10 cellular contexts compared by ENCODE assay signal in the genomic region with DNA sequence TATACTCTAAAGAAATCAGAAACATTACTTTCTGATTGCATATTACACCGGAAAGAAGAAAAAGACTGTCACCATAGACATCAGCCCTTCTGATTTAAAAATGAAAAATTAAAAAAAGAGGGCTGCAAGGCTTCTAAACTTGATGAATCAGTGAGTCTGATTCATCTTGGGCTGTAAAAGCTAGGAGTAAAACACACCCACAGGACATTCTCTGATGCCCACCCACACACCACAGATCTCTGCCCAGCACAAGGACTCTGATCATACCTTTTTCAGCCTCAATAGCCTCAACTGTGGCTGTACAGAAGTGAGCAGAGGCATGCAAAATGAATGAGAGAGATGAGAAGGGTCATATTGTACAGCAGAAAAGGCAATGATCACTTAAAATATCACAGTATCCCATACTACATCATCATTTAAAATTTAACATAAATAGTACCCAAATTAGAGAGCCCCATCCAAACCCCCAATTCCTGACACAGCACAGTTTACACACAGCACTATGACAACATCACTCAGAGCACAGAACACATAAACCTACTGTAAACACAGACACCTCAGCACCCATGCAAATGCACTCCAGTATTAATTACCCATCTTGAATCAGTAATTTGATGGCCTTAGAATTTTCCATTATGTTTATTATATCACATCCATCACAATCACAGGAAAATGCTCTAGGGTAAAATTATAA. TPM values are rescaled to one million over a fixed set of nuclear protein-coding genes. Genes with fewer than 3 reads are reported as not detected.
DNase-seq lines count a peak whose midpoint lies in the region; ATAC-seq and TF ChIP-seq lines count a peak whose summit lies in the region.
"Had no signal": no experiment of that assay in that cellular context is flagged by ENCODE, and none has a peak within 500 bp of the region (broad histone marks: within the 10 kb centered on the region; RNA-seq: fewer than 3 reads in every experiment).

No MANE protein-coding gene starts in this region.

- DNase-seq in BJ (ENCODE audit: low read depth): peak; percentile 35
- DNase-seq in HFFc6: peak; percentile 65
- peak; percentile 65 for DNase-seq in astrocyte of the hippocampus (ENCODE audit: low read depth, low spot score)
- no peak for DNase-seq in memory B cell (ENCODE audit: low spot score in 2 of 2)
- no peak for DNase-seq in DMS 273 treated with DMSO at 0.1 percent for 48 hours (lab: John Stamatoyannopoulos, UW)
- no peak for DNase-seq in activated CD8-positive, alpha-beta memory T cell treated with anti-CD3 and anti-CD28 coated beads, Interleukin-2, amount 10 ng/mL, durations not matched to agents 7 days and 5 days
- no peak for DNase-seq in NCI-H1092 treated with DMSO at 0.1 percent for 48 hours (lab: John Stamatoyannopoulos, UW)
- DNase-seq: GDM1, NCI-H2171 treated with DMSO at 0.1 percent for 48 hours had no signal

- H3K4me1 Mint-ChIP-seq in HFFc6 (ENCODE audit: low read depth) (peaks cover 33% of the 10 kb centered on the region), memory B cell (peaks cover 3% of the 10 kb centered on the region)
- H3K4me1 Mint-ChIP-seq in activated CD8-positive, alpha-beta memory T cell treated with anti-CD3 and anti-CD28 coated beads, Interleukin-2, amount 10 ng/mL, durations not matched to agents 7 days and 5 days: peaks cover 10% of the 10 kb centered on the region

- no peak for TF ChIP-seq CTCF in BJ (IDR thresholded peaks at IDR 0.05; ENCODE audit: insufficient read depth, low read depth, low read length)
- no peak for TF ChIP-seq CTCF in HFFc6 (IDR thresholded peaks at IDR 0.05)

- CTCF ChIA-PET in BJ (lab: Yijun Ruan, JAX): no interaction called here
- CTCF ChIA-PET in activated CD8-positive, alpha-beta memory T cell treated with anti-CD3 and anti-CD28 coated beads, Interleukin-2, amount 10 ng/mL, durations not matched to agents 7 days and 5 days (lab: Charles Lee): no interaction called here

- no peak overlapping the region for H3K4me3 ChIP-seq in BJ (ENCODE audit: low read depth, low read length)

- no peak for ATAC-seq in memory B cell (ENCODE audit: low read depth)
- ATAC-seq in HG03378 (IDR thresholded peaks at IDR 0.05; ENCODE audit: unreplicated experiment): no peak
- ATAC-seq in activated CD8-positive, alpha-beta memory T cell treated with anti-CD3 and anti-CD28 coated beads, Interleukin-2, amount 10 ng/mL, durations not matched to agents 7 days and 5 days: no peak

- H3K36me3 Mint-ChIP-seq in HFFc6 (ENCODE audit: low read depth): no peaks in the 10 kb centered on the region
- peaks cover 17% of the 10 kb centered on the region for H3K36me3 Mint-ChIP-seq in memory B cell
- H3K36me3 Mint-ChIP-seq in activated CD8-positive, alpha-beta memory T cell treated with anti-CD3 and anti-CD28 coated beads, Interleukin-2, amount 10 ng/mL, durations not matched to agents 7 days and 5 days: peaks cover 23% of the 10 kb centered on the region

- H3K36me3 ChIP-seq in BJ (ENCODE audit: control insufficient read depth, insufficient read depth, low read length): peaks cover 2% of the 10 kb centered on the region

- H3K27me3 ChIP-seq in BJ (ENCODE audit: control insufficient read depth, insufficient read depth, low read length): no peaks in the 10 kb centered on the region

- H3K27ac Mint-ChIP-seq in HFFc6: peak overlapping the region; percentile 84
- H3K27ac Mint-ChIP-seq in memory B cell: peak overlapping the region; percentile 32
- H3K27ac Mint-ChIP-seq in activated CD8-positive, alpha-beta memory T cell treated with anti-CD3 and anti-CD28 coated beads, Interleukin-2, amount 10 ng/mL, durations not matched to agents 7 days and 5 days: no peak overlapping the region

- POLR2A ChIA-PET in BJ (lab: Charles Lee): no interaction called here

- H3K27me3 Mint-ChIP-seq in HFFc6 (ENCODE audit: insufficient read depth) (no peaks in the 10 kb centered on the region), memory B cell (no peaks in the 10 kb centered on the region)
- no peaks in the 10 kb centered on the region for H3K27me3 Mint-ChIP-seq in activated CD8-positive, alpha-beta memory T cell treated with anti-CD3 and anti-CD28 coated beads, Interleukin-2, amount 10 ng/mL, durations not matched to agents 7 days and 5 days

- H3K4me3 Mint-ChIP-seq in HFFc6: peak overlapping the region; percentile 41
- H3K4me3 Mint-ChIP-seq in memory B cell: no peak overlapping the region
- H3K4me3 Mint-ChIP-seq in activated CD8-positive, alpha-beta memory T cell treated with anti-CD3 and anti-CD28 coated beads, Interleukin-2, amount 10 ng/mL, durations not matched to agents 7 days and 5 days: no peak overlapping the region

- no peaks in the 10 kb centered on the region for H3K9me3 Mint-ChIP-seq in HFFc6
- H3K9me3 Mint-ChIP-seq in memory B cell: no peaks in the 10 kb centered on the region
- H3K9me3 Mint-ChIP-seq in activated CD8-positive, alpha-beta memory T cell treated with anti-CD3 and anti-CD28 coated beads, Interleukin-2, amount 10 ng/mL, durations not matched to agents 7 days and 5 days (ENCODE audit: low read depth): no peaks in the 10 kb centered on the region

RNA-seq across cellular contexts. Expression of gene MSS51, which starts 6.4 kb away (rescaled TPM):
- 0.93 and 1.3 TPM in 2 replicates for polyA plus RNA-seq in BJ (2011; rRNA removed)
- 1.9 and 2.5 TPM in 2 replicates for polyA minus RNA-seq in BJ (2011; rRNA and poly(A)+ RNA removed)
- under 1 TPM; 0.31 to 0.66 (median 0.50) TPM for total RNA-seq in HFFc6 (2021; fragmentation: NEBNext Ultra II Directional; extraction: Animal tissue kit (Norgen Biotek cat#: 25700))
- total RNA-seq in activated CD8-positive, alpha-beta memory T cell treated with anti-CD3 and anti-CD28 coated beads, Interleukin-2, amount 10 ng/mL, durations not matched to agents 7 days and 5 days: 1 to 10 TPM; 2.9 to 4.1 TPM

RNA-seq across cellular contexts. Expression of gene ANXA7, which starts 25.9 kb away (rescaled TPM):
- polyA plus RNA-seq in BJ (2011; rRNA removed): 123 and 134 TPM in 2 replicates
- polyA minus RNA-seq in BJ (2011; rRNA and poly(A)+ RNA removed): 57.5 and 97.1 TPM in 2 replicates
- total RNA-seq in HFFc6 (2021; fragmentation: NEBNext Ultra II Directional; extraction: Animal tissue kit (Norgen Biotek cat#: 25700)): 100 to 1,000 TPM; 125 to 167 (median 134) TPM
- total RNA-seq in activated CD8-positive, alpha-beta memory T cell treated with anti-CD3 and anti-CD28 coated beads, Interleukin-2, amount 10 ng/mL, durations not matched to agents 7 days and 5 days: 100 to 1,000 TPM in 1 of 2 experiments, 10 to 100 TPM in 1; 80.4 to 113 TPM

RNA-seq across cellular contexts. Expression of gene PPP3CB, which starts 56.1 kb away (rescaled TPM):
- polyA plus RNA-seq in BJ (2011; rRNA removed): 11.7 and 18.6 TPM in 2 replicates
- polyA minus RNA-seq in BJ (2011; rRNA and poly(A)+ RNA removed): 9.8 and 15.6 TPM in 2 replicates
- total RNA-seq in HFFc6 (2021; fragmentation: NEBNext Ultra II Directional; extraction: Animal tissue kit (Norgen Biotek cat#: 25700)): 10 to 100 TPM; 49.7 to 66.4 (median 59.8) TPM
- 10 to 100 TPM; 48.7 to 49.1 TPM for total RNA-seq in activated CD8-positive, alpha-beta memory T cell treated with anti-CD3 and anti-CD28 coated beads, Interleukin-2, amount 10 ng/mL, durations not matched to agents 7 days and 5 days

Comparison
In these comparisons a context has a peak if more than half of its experiments do, and no peak if none do; other contexts are left out.
1. DNase-seq: peak in BJ (single experiment), HFFc6 (single experiment) and astrocyte of the hippocampus (single experiment); none in memory B cell (0 of 2), DMS 273 treated with DMSO at 0.1 percent for 48 hours (single experiment), activated CD8-positive, alpha-beta memory T cell treated with anti-CD3 and anti-CD28 coated beads, Interleukin-2, amount 10 ng/mL, durations not matched to agents 7 days and 5 days (single experiment) and NCI-H1092 treated with DMSO at 0.1 percent for 48 hours (single experiment).